Comparison of ENCODE assay signal across 8 cellular contexts in the genomic region with DNA sequence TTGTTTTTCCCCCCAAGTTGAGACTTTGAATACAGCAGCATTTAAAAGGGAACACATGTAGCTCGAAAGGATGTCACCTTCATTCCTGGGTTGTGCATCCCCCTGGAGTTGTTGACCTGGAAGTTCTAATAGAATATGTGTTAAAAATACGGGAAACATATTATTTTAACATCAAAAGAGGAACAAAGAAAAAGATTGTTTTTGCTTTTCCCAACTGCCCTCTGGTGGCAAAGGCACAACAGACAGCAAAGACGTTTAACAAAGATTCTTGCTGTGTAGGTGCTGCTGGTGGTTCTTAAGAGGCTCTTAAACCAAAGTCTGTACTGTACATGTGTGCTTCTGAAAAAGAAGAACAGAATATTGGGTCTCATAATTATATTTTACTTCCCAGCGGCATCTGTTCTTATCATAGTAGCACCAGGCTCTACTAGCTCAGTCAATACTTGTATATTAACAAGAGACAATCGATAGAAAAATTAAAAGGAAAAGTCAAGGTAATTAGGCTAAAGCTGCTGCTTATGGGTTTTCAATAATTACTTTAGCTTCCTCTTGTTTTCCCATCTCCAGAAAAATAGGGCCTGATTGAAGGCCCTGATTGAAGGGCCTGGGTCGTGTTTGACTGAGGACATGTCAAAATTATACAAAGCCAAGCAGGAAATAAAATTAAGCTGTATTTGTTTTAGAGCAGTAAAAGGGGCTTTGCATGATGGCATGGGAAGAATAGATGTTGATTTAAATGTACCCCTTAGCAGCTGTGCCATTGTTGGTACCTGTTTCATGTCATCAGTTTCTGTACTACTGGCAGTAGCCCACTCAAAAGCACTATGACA.
DNase-seq lines count a peak whose midpoint lies in the region; ATAC-seq and TF ChIP-seq lines count a peak whose summit lies in the region.

No MANE protein-coding gene starts in this region.

- H3K4me1 ChIP-seq in cardiac muscle cell (ENCODE audit: low read depth) = no peaks in the 10 kb centered on the region
- H3K4me1 ChIP-seq in upper lobe of right lung = no peaks in the 10 kb centered on the region

- no peak overlapping the region for H3K4me3 ChIP-seq in cardiac muscle cell
- no peak overlapping the region for H3K4me3 ChIP-seq in fibroblast of the aortic adventitia (ENCODE audit: low read depth, low read length)
- H3K4me3 ChIP-seq in upper lobe of right lung = no peak overlapping the region

- no peak overlapping the region for H3K27ac ChIP-seq in cardiac muscle cell
- no peak overlapping the region for H3K27ac ChIP-seq in upper lobe of right lung

- no peaks in the 10 kb centered on the region for H3K9me3 ChIP-seq in cardiac muscle cell (ENCODE audit: low read depth)
- no peaks in the 10 kb centered on the region for H3K9me3 ChIP-seq in upper lobe of right lung

- DNase-seq in cardiac muscle cell (ENCODE audit: low read depth in 1 of 2, low spot score in 1 of 2) (peak in 1 of 2 donors; percentile 54), Right ventricle myocardium superior (no peak), OCI-M1 (lab: John Stamatoyannopoulos, UW) (peak; percentile 50), fibroblast of the aortic adventitia (ENCODE audit: low read depth) (peak; percentile 60), upper lobe of right lung (no peak)
- no peak for DNase-seq in central memory CD4-positive, alpha-beta T cell
- DNase-seq in activated CD4-positive, alpha-beta T cell treated with anti-CD3 and anti-CD28 coated beads, Interleukin-2, amount 50 U/mL, for 4 hours = no peak

- peak; percentile 65 for TF ChIP-seq CTCF in cardiac muscle cell (IDR thresholded peaks at IDR 0.05; ENCODE audit: low read depth, low read length)
- TF ChIP-seq CTCF in fibroblast of the aortic adventitia (IDR thresholded peaks at IDR 0.05; ENCODE audit: insufficient read depth, low read length) = peak; percentile 70
- peak; percentile 41 for TF ChIP-seq CTCF in upper lobe of right lung (IDR thresholded peaks at IDR 0.05)

- no peak for ATAC-seq in Right ventricle myocardium superior (ENCODE audit: poor library complexity)
- ATAC-seq in upper lobe of right lung = no peak
- ATAC-seq in GM21825 (IDR thresholded peaks at IDR 0.05; ENCODE audit: unreplicated experiment) = no peak

- no peaks in the 10 kb centered on the region for H3K27me3 ChIP-seq in cardiac muscle cell
- no peaks in the 10 kb centered on the region for H3K27me3 ChIP-seq in upper lobe of right lung

- H3K36me3 ChIP-seq in cardiac muscle cell (no peaks in the 10 kb centered on the region), upper lobe of right lung (no peaks in the 10 kb centered on the region)

- intact Hi-C loops in Right ventricle myocardium superior (cut with DNase I) (no loop called here), upper lobe of right lung (cut with DNase I) (no loop called here)

Comparison
In these comparisons a context has a peak if more than half of its experiments do, and no peak if none do; other contexts are left out.
1. DNase-seq: peak in OCI-M1 (single experiment) and fibroblast of the aortic adventitia (single experiment); none in Right ventricle myocardium superior (single experiment), upper lobe of right lung (single experiment), central memory CD4-positive, alpha-beta T cell (single experiment) and activated CD4-positive, alpha-beta T cell treated with anti-CD3 and anti-CD28 coated beads, Interleukin-2, amount 50 U/mL, for 4 hours (0 of 2).
2. Peak in every context shown above with its lines, with median percentiles within 50 percentile points of each other: CTCF ChIP-seq.